Comparison of ENCODE assay signal across 8 cellular contexts in genomic region chr7:2894118-2894940, GRCh38. TPM values are rescaled to one million over a fixed set of nuclear protein-coding genes. Genes with fewer than 3 reads are reported as not detected.
A peak's percentile ranks its signal among the peaks of the same experiment; 100 is the strongest.
DNase-seq lines count a peak whose midpoint lies in the region; ATAC-seq and TF ChIP-seq lines count a peak whose summit lies in the region.

No MANE protein-coding gene starts in this region.

- H3K4me3 Mint-ChIP-seq in T-helper 17 cell: peak overlapping the region; percentile 94

- H3K27me3 ChIP-seq in BE2C: no peaks in the 10 kb centered on the region

- ATAC-seq in GM19035 (IDR thresholded peaks at IDR 0.05; ENCODE audit: unreplicated experiment) (peak; percentile 68), HG02943 (IDR thresholded peaks at IDR 0.05; ENCODE audit: low read depth, unreplicated experiment) (peak; percentile 58), T-helper 17 cell (peak; percentile 76)

- no peaks in the 10 kb centered on the region for H3K27me3 Mint-ChIP-seq in T-helper 17 cell

- no peaks in the 10 kb centered on the region for H3K36me3 ChIP-seq in BE2C

- no peaks in the 10 kb centered on the region for H3K36me3 Mint-ChIP-seq in T-helper 17 cell (ENCODE audit: low read depth)

- H3K4me3 ChIP-seq in foreskin fibroblast (ENCODE audit: low read depth in 1 of 2, low read length in 2 of 2) (no peak overlapping the region), BE2C (ENCODE audit: low read depth, low read length) (no peak overlapping the region)

- TF ChIP-seq CTCF in foreskin fibroblast (IDR thresholded peaks at IDR 0.05; ENCODE audit: low read depth, low read length) (no peak), BE2C (IDR thresholded peaks at IDR 0.05; ENCODE audit: low read depth, low read length) (no peak)

- no peaks in the 10 kb centered on the region for H3K9me3 ChIP-seq in T-helper 17 cell (ENCODE audit: control insufficient read depth, low read length, poor library complexity, severe bottlenecking)
- no peaks in the 10 kb centered on the region for H3K9me3 ChIP-seq in BE2C

- H3K27ac Mint-ChIP-seq in T-helper 17 cell: peak overlapping the region; percentile 84

- H3K4me1 Mint-ChIP-seq in T-helper 17 cell: peaks cover 12% of the 10 kb centered on the region

- DNase-seq in T-helper 17 cell (peak in 2 of 3 donors; percentile 13 to 22), germinal center (ENCODE audit: low spot score) (peak; percentile 69), NCI-H2107 treated with DMSO at 0.1 percent for 48 hours (lab: John Stamatoyannopoulos, UW; ENCODE audit: unreplicated experiment) (no peak), foreskin fibroblast (no peak), BE2C (no peak), mesenteric fat pad (ENCODE audit: low spot score) (no peak)

- H3K4me1 ChIP-seq in BE2C: no peaks in the 10 kb centered on the region

RNA-seq across cellular contexts. Expression of gene GNA12, which starts 50.2 kb away (rescaled TPM):
- total RNA-seq in T-helper 17 cell (10 to 100 TPM; 13.5 to 19.2 TPM), mesenteric fat pad (70.1 TPM)
- 32.2 TPM for polyA plus RNA-seq in BE2C (2012; ENCODE audit: insufficient read depth, insufficient read length, low read depth)

Comparison
In these comparisons a context has a peak if more than half of its experiments do, and no peak if none do; other contexts are left out.
1. DNase-seq: peak in T-helper 17 cell (2 of 3) and germinal center (single experiment); none in NCI-H2107 treated with DMSO at 0.1 percent for 48 hours (single experiment), foreskin fibroblast (0 of 2), BE2C (single experiment) and mesenteric fat pad (single experiment).
2. Peak in every context shown above with its lines, with median percentiles within 50 percentile points of each other: ATAC-seq.